ENCODE assay signal across 34 cellular contexts in genomic region chr7:52609511-52609910, GRCh38.
"Had no signal": no experiment of that assay in that cellular context is flagged by ENCODE, and none has a peak within 500 bp of the region (broad histone marks: within the 10 kb centered on the region; RNA-seq: fewer than 3 reads in every experiment).

No MANE protein-coding gene starts in this region.

- FAIRE-seq: astrocyte, TTC549 had no signal

- H3K27ac ChIP-seq: body of pancreas, brain microvascular endothelial cell, breast epithelium, VCaP had no signal

- H3K27me3 Mint-ChIP-seq: activated B cell treated with CpG ODN at 0.5 μM for 24 hours; activated CD4-positive, alpha-beta memory T cell treated with anti-CD3 and anti-CD28 coated beads for 36 hours; activated CD4-positive, alpha-beta T cell treated with anti-CD3 and anti-CD28 coated beads, Interleukin-2, amount 10 ng/mL, durations not matched to agents 24 days and 14 days; activated CD8-positive, alpha-beta T cell treated with anti-CD3 and anti-CD28 coated beads for 36 hours; activated naive CD4-positive, alpha-beta T cell treated with anti-CD3 and anti-CD28 coated beads, Interleukin-2, amount 10 ng/mL, durations not matched to agents 7 days and 5 days; activated naive CD4-positive, alpha-beta T cell treated with anti-CD3 and anti-CD28 coated beads, Interleukin-2, amount 50 U/mL, for 24 hours; activated naive CD8-positive, alpha-beta T cell; activated naive CD8-positive, alpha-beta T cell treated with anti-CD3 and anti-CD28 coated beads, Interleukin-2, amount 10 ng/mL, durations not matched to agents 7 days and 5 days; activated naive CD8-positive, alpha-beta T cell treated with anti-CD3 and anti-CD28 coated beads, Interleukin-2, amount 50 U/mL, for 24 hours; activated T-helper 17 cell treated with anti-CD3 and anti-CD28 coated beads, Interleukin-2, amount 50 U/mL, for 72 hours had no signal

- H3K4me1 Mint-ChIP-seq: activated B cell treated with CpG ODN at 0.5 μM for 24 hours; activated CD4-positive, alpha-beta T cell treated with anti-CD3 and anti-CD28 coated beads, Interleukin-2, amount 10 ng/mL, durations not matched to agents 24 days and 14 days; activated naive CD4-positive, alpha-beta T cell treated with anti-CD3 and anti-CD28 coated beads, Interleukin-2, amount 10 ng/mL, durations not matched to agents 7 days and 5 days; activated naive CD4-positive, alpha-beta T cell treated with anti-CD3 and anti-CD28 coated beads, Interleukin-2, amount 50 U/mL, for 24 hours; activated naive CD8-positive, alpha-beta T cell treated with anti-CD3 and anti-CD28 coated beads, Interleukin-2, amount 10 ng/mL, durations not matched to agents 7 days and 5 days; activated naive CD8-positive, alpha-beta T cell treated with anti-CD3 and anti-CD28 coated beads, Interleukin-2, amount 50 U/mL, for 24 hours; activated T-helper 17 cell treated with anti-CD3 and anti-CD28 coated beads, Interleukin-2, amount 50 U/mL, for 72 hours had no signal

- H3K4me3 ChIP-seq: body of pancreas, breast epithelium had no signal

- H3K4me3 Mint-ChIP-seq: activated B cell treated with CpG ODN at 0.5 μM for 24 hours; activated CD4-positive, alpha-beta memory T cell treated with anti-CD3 and anti-CD28 coated beads for 36 hours; activated CD4-positive, alpha-beta T cell treated with anti-CD3 and anti-CD28 coated beads, Interleukin-2, amount 10 ng/mL, durations not matched to agents 24 days and 14 days; activated CD8-positive, alpha-beta T cell treated with anti-CD3 and anti-CD28 coated beads for 36 hours; activated naive CD4-positive, alpha-beta T cell treated with anti-CD3 and anti-CD28 coated beads, Interleukin-2, amount 10 ng/mL, durations not matched to agents 7 days and 5 days; activated naive CD4-positive, alpha-beta T cell treated with anti-CD3 and anti-CD28 coated beads, Interleukin-2, amount 50 U/mL, for 24 hours; activated naive CD8-positive, alpha-beta T cell; activated naive CD8-positive, alpha-beta T cell treated with anti-CD3 and anti-CD28 coated beads, Interleukin-2, amount 10 ng/mL, durations not matched to agents 7 days and 5 days; activated naive CD8-positive, alpha-beta T cell treated with anti-CD3 and anti-CD28 coated beads, Interleukin-2, amount 50 U/mL, for 24 hours; activated T-cell treated with anti-CD3 and anti-CD28 coated beads, Interleukin-2, amount 50 U/mL, for 4 hours; activated T-cell treated with anti-CD3 and anti-CD28 coated beads, Interleukin-2, amount 50 U/mL, for 72 hours; activated T-helper 1 cell treated with anti-CD3 and anti-CD28 coated beads, Interleukin-12 subunit alpha, Interleukin-12 subunit beta, Interleukin-2, Interleukin-4 antibody, amounts not matched to agents 30 ng/mL and 10 ng/mL and 1 ng/mL, durations not matched to agents 14 hours and 24 hours and 36 hours; activated T-helper 17 cell treated with anti-CD3 and anti-CD28 coated beads, Interleukin-2, amount 50 U/mL, for 72 hours; T-helper 1 cell treated with Interleukin-12 subunit alpha and Interleukin-12 subunit beta and Interleukin-4 antibody, amounts not matched to agents 30 μg/mL and 1 μg/mL, for 36 hours; T-helper 2 cell treated with Interferon-gamma antibody and Interleukin-4, amounts not matched to agents 5 μg/mL and 100 μg/mL, for 36 hours had no signal

- H3K9me3 ChIP-seq: body of pancreas, breast epithelium had no signal

- H3K27me3 ChIP-seq: body of pancreas, brain microvascular endothelial cell, breast epithelium had no signal

- H3K27ac Mint-ChIP-seq: activated B cell treated with CpG ODN at 0.5 μM for 24 hours; activated CD4-positive, alpha-beta memory T cell treated with anti-CD3 and anti-CD28 coated beads for 36 hours; activated CD4-positive, alpha-beta T cell treated with anti-CD3 and anti-CD28 coated beads, Interleukin-2, amount 10 ng/mL, durations not matched to agents 24 days and 14 days; activated CD8-positive, alpha-beta T cell treated with anti-CD3 and anti-CD28 coated beads for 36 hours; activated naive CD4-positive, alpha-beta T cell treated with anti-CD3 and anti-CD28 coated beads, Interleukin-2, amount 10 ng/mL, durations not matched to agents 7 days and 5 days; activated naive CD4-positive, alpha-beta T cell treated with anti-CD3 and anti-CD28 coated beads, Interleukin-2, amount 50 U/mL, for 24 hours; activated naive CD8-positive, alpha-beta T cell; activated naive CD8-positive, alpha-beta T cell treated with anti-CD3 and anti-CD28 coated beads, Interleukin-2, amount 10 ng/mL, durations not matched to agents 7 days and 5 days; activated naive CD8-positive, alpha-beta T cell treated with anti-CD3 and anti-CD28 coated beads, Interleukin-2, amount 50 U/mL, for 24 hours; activated T-cell treated with anti-CD3 and anti-CD28 coated beads, Interleukin-2, amount 50 U/mL, for 72 hours; activated T-helper 1 cell treated with anti-CD3 and anti-CD28 coated beads, Interleukin-12 subunit alpha, Interleukin-12 subunit beta, Interleukin-2, Interleukin-4 antibody, amounts not matched to agents 30 ng/mL and 10 ng/mL and 1 ng/mL, durations not matched to agents 14 hours and 24 hours and 36 hours; activated T-helper 17 cell treated with anti-CD3 and anti-CD28 coated beads, Interleukin-2, amount 50 U/mL, for 72 hours; T-helper 1 cell treated with Interleukin-12 subunit alpha and Interleukin-12 subunit beta and Interleukin-4 antibody, amounts not matched to agents 30 μg/mL and 1 μg/mL, for 36 hours; T-helper 2 cell treated with Interferon-gamma antibody and Interleukin-4, amounts not matched to agents 5 μg/mL and 100 μg/mL, for 36 hours had no signal

- H3K36me3 ChIP-seq: brain microvascular endothelial cell, breast epithelium had no signal

- DNase-seq: activated B cell treated with CpG ODN at 0.5 μM for 24 hours; activated CD4-positive, alpha-beta memory T cell treated with anti-CD3 and anti-CD28 coated beads for 36 hours; activated CD4-positive, alpha-beta T cell treated with anti-CD3 and anti-CD28 coated beads for 4 hours; activated CD4-positive, alpha-beta T cell treated with anti-CD3 and anti-CD28 coated beads, Interleukin-2, amount 10 ng/mL, durations not matched to agents 24 days and 14 days; activated CD4-positive, alpha-beta T cell treated with anti-CD3 and anti-CD28 coated beads, Interleukin-2, amount 50 U/mL, for 1 hour; activated CD4-positive, alpha-beta T cell treated with anti-CD3 and anti-CD28 coated beads, Interleukin-2, amount 50 U/mL, for 4 hours; activated CD4-positive, CD25-positive, alpha-beta regulatory T cell treated with anti-CD3 and anti-CD28 coated beads, Interleukin-2, amount 50 U/mL, for 72 hours; activated CD8-positive, alpha-beta memory T cell treated with anti-CD3 and anti-CD28 coated beads, Interleukin-2, amount 50 U/mL, for 4 hours; activated CD8-positive, alpha-beta T cell treated with anti-CD3 and anti-CD28 coated beads for 36 hours; activated effector memory CD4-positive, alpha-beta T cell treated with anti-CD3 and anti-CD28 coated beads, Interleukin-2, amount 50 U/mL, for 16 hours; activated gamma-delta T cell treated with Interleukin-2 at 50 U/mL for 16 hours; activated naive CD4-positive, alpha-beta T cell treated with anti-CD3 and anti-CD28 coated beads, Interleukin-2, amount 10 ng/mL, durations not matched to agents 7 days and 5 days; activated naive CD4-positive, alpha-beta T cell treated with Interleukin-2 at 50 U/mL for 16 hours; activated naive CD8-positive, alpha-beta T cell treated with anti-CD3 and anti-CD28 coated beads, Interleukin-2, amount 10 ng/mL, durations not matched to agents 7 days and 5 days; activated naive CD8-positive, alpha-beta T cell treated with anti-CD3 and anti-CD28 coated beads, Interleukin-2, amount 50 U/mL, for 24 hours; activated T-cell treated with anti-CD3 and anti-CD28 coated beads for 4 hours; activated T-cell treated with anti-CD3 and anti-CD28 coated beads, Interleukin-2, amount 50 U/mL, for 1 hour; activated T-cell treated with anti-CD3 and anti-CD28 coated beads, Interleukin-2, amount 50 U/mL, for 4 hours; activated T-cell treated with anti-CD3 and anti-CD28 coated beads, Interleukin-2, amount 50 U/mL, for 72 hours; body of pancreas; brain microvascular endothelial cell; central memory CD4-positive, alpha-beta T cell; T-helper 1 cell; T-helper 9 cell had no signal

- ATAC-seq: activated CD8-positive, alpha-beta T cell treated with anti-CD3 and anti-CD28 coated beads for 36 hours; activated naive CD8-positive, alpha-beta T cell treated with anti-CD3 and anti-CD28 coated beads, Interleukin-2, amount 50 U/mL, for 24 hours; activated T-cell treated with anti-CD3 and anti-CD28 coated beads, Interleukin-2, amount 50 U/mL, for 4 hours; activated T-cell treated with anti-CD3 and anti-CD28 coated beads, Interleukin-2, amount 50 U/mL, for 72 hours; activated T-helper 17 cell treated with anti-CD3 and anti-CD28 coated beads, Interleukin-2, amount 50 U/mL, for 72 hours; body of pancreas had no signal

- H3K36me3 Mint-ChIP-seq: activated CD4-positive, alpha-beta memory T cell treated with anti-CD3 and anti-CD28 coated beads for 36 hours; activated naive CD4-positive, alpha-beta T cell treated with anti-CD3 and anti-CD28 coated beads, Interleukin-2, amount 10 ng/mL, durations not matched to agents 7 days and 5 days; activated naive CD4-positive, alpha-beta T cell treated with anti-CD3 and anti-CD28 coated beads, Interleukin-2, amount 50 U/mL, for 24 hours; activated naive CD8-positive, alpha-beta T cell; activated naive CD8-positive, alpha-beta T cell treated with anti-CD3 and anti-CD28 coated beads, Interleukin-2, amount 10 ng/mL, durations not matched to agents 7 days and 5 days had no signal

- H3K4me1 ChIP-seq: body of pancreas, breast epithelium had no signal
